In genomic region chr16:74984670-74985411, GRCh38 we compare ENCODE assay signal across 8 cellular contexts. TPM values are rescaled to one million over a fixed set of nuclear protein-coding genes. Genes with fewer than 3 reads are reported as not detected.
DNase-seq lines count a peak whose midpoint lies in the region; ATAC-seq, FAIRE-seq and TF ChIP-seq lines count a peak whose summit lies in the region.

WDR59 (minus strand) TSS chr16:74985123; CDS start chr16:74985017, 106 bp downstream.

- intact Hi-C loops in cardiac septum (cut with DNase I): no loop called here

- no peak within 1 kb of the TSS for H3K27ac ChIP-seq in adipose tissue (ENCODE audit: low read depth, low read length)

- DNase-seq in GM12891 (ENCODE audit: insufficient read length, low spot score): peak; percentile 94
- peak; percentile 95 for DNase-seq in NCI-H1436 treated with DMSO at 0.1 percent for 48 hours (lab: John Stamatoyannopoulos, UW)
- DNase-seq in T-cell: peak; percentile 91 to 100 (median 99)
- peak; percentile 99 for DNase-seq in cardiac septum (ENCODE audit: low spot score)
- peak; percentile 100 for DNase-seq in pons (ENCODE audit: low spot score)
- DNase-seq in type B pancreatic cell (ENCODE audit: extremely low spot score, unreplicated experiment): peak; percentile 97

- H3K4me3 Mint-ChIP-seq in T-cell: peak within 1 kb of the TSS; percentile 81 to 97 (median 89)
- peak within 1 kb of the TSS; percentile 98 for H3K4me3 Mint-ChIP-seq in type B pancreatic cell

- peak; percentile 98 for FAIRE-seq in GM12891 (lab: Jason Lieb, UNC)

- H3K27ac Mint-ChIP-seq in T-cell (peak within 1 kb of the TSS; percentile 76 to 91), type B pancreatic cell (peak within 1 kb of the TSS; percentile 95)

- H3K36me3 Mint-ChIP-seq in T-cell (no peaks in the 10 kb centered on the region), type B pancreatic cell (no peaks in the 10 kb centered on the region)

- POLR2A ChIA-PET in T-cell (lab: Charles Lee): interaction anchor here in 1 of 2 donors (0.6 to 1.2 kb wide), 9 partner anchors 29 to 580 kb away, joined by 3 to 14 read pairs (median 6); partner anchors contain the start of genes CFDP1 and RFWD3

- no peaks in the 10 kb centered on the region for H3K9me3 Mint-ChIP-seq in T-cell
- no peaks in the 10 kb centered on the region for H3K9me3 Mint-ChIP-seq in type B pancreatic cell

- CTCF ChIA-PET in T-cell (lab: Charles Lee): interaction anchor here (0.6 to 2.5 kb wide), 20 partner anchors 8 to 662 kb away, joined by 3 to 18 read pairs (median 4); partner anchors contain the start of genes ZNRF1 (in 2 of the 2), KARS1 (in 1 of the 2) and TERF2IP (in 1 of the 2)

- ATAC-seq in HG02840 (IDR thresholded peaks at IDR 0.05; ENCODE audit: low FRiP score, unreplicated experiment): peak; percentile 99
- ATAC-seq in T-cell (replicated peaks in 1 of 4): peak; percentile 97 to 99 (median 99)

- no peak for TF ChIP-seq POLR2A in GM12891 (IDR thresholded peaks at IDR 0.05; ENCODE audit: low read depth, low read length)

- H3K27me3 Mint-ChIP-seq in T-cell: no peaks in the 10 kb centered on the region
- no peaks in the 10 kb centered on the region for H3K27me3 Mint-ChIP-seq in type B pancreatic cell

- TF ChIP-seq CTCF in type B pancreatic cell (conservative IDR thresholded peaks at IDR 0.05): no peak

- H3K4me1 Mint-ChIP-seq in T-cell (peaks cover 13 to 25% (median 21%) of the 10 kb centered on the region in 3 donors), type B pancreatic cell (ENCODE audit: unreplicated experiment) (peaks cover 8% of the 10 kb centered on the region)

- 1% methylated on average over 43 to 61 of the region's 61 CpGs for WGBS in adipose tissue, 3 donors

TF ChIP-seq in GM12891, 5 proteins besides CTCF, POLR2A, EP300 and RAD21:
- TF ChIP-seq SPI1 (IDR thresholded peaks at IDR 0.05; ENCODE audit: low read depth, low read length) (0 out of 2 replicates have a peak, but pooled peaks have one; percentile 16), POU2F2 (IDR thresholded peaks at IDR 0.05; ENCODE audit: low read depth, low read length) (no peak), PAX5 (IDR thresholded peaks at IDR 0.05; ENCODE audit: insufficient read depth, low read length, severe bottlenecking) (peak; percentile 36), TAF1 (IDR thresholded peaks at IDR 0.05; ENCODE audit: low read depth, low read length) (no peak), POLR2AphosphoS5 (IDR thresholded peaks at IDR 0.05; ENCODE audit: low read depth, low read length) (peak; percentile 60; the same call in 1 of the 2 replicates)

RNA-seq across cellular contexts. Expression of gene WDR59, which starts in this region (rescaled TPM):
- polyA plus RNA-seq in GM12891 (2012; ENCODE audit: low read depth, missing spikeins): 39.6 TPM
- total RNA-seq in T-cell: 100 to 1,000 TPM in 4 of 5 donors, 10 to 100 TPM in 1; 97.7 to 120 (median 108) TPM
- 10 to 100 TPM; 14.3 to 16.5 (median 14.6) TPM for polyA plus RNA-seq in adipose tissue
- total RNA-seq in cardiac septum: 48.8 TPM
- total RNA-seq in type B pancreatic cell (ENCODE audit: low replicate concordance): 85.9 and 88.9 TPM in 2 replicates
